Comparison of ENCODE assay signal across 8 cellular contexts in the genomic region with DNA sequence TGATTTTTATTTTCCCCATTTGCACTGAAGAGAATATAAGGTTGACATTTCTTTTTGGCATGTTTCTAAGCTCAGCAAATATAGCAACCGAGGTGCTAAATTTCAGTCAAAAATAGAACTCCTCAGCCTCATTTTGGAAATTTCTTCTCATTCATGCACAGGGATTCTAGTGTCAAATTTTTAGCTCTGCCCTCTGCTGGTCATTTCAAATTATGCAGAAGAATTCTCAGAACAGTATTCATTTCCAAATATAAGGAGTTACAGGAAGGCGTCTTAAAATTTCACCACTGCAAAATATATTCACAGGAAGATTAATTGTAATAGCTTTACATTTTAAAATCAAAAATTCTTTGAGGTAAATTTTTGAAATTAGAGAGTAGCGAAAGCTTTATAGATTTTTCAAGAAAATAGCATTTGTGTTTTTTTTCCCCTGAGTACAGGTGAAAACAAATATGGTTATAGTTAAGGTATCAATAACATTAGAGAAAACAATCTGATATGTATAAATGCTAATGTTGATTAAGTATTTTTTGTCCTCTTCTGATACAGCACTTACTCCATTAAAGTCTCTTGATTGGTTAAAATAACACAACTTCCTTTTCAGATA. TPM values are rescaled to one million over a fixed set of nuclear protein-coding genes. Genes with fewer than 3 reads are reported as not detected.
DNase-seq lines count a peak whose midpoint lies in the region; ATAC-seq and TF ChIP-seq lines count a peak whose summit lies in the region.

No MANE protein-coding gene starts in this region.

- no peak overlapping the region for H3K27ac ChIP-seq in PC-3 (ENCODE audit: low read length)

- H2AFZ ChIP-seq in PC-3 (ENCODE audit: low read length) = no peak overlapping the region

- H3K36me3 ChIP-seq in PC-3 (ENCODE audit: low read depth, low read length) = no peaks in the 10 kb centered on the region

- intact Hi-C loops in PC-3 (cut with micrococcal nuclease) = loop anchor here (1.0 to 2.0 kb wide), 4 partner anchors 43 to 122 kb away; no protein-coding TSS in a partner anchor

- H3K27me3 ChIP-seq in PC-3 (ENCODE audit: low read length) = no peaks in the 10 kb centered on the region

- H3K9me3 ChIP-seq in PC-3 (ENCODE audit: low read length) = no peaks in the 10 kb centered on the region

- BruUV-seq in PC-3 (replicated peaks; lab: Mats Ljungman, UMichigan) = no TSS peak

- H3K79me2 ChIP-seq in PC-3 (ENCODE audit: low read length) = no peaks in the 10 kb centered on the region

- H3K4me2 ChIP-seq in PC-3 (ENCODE audit: low read length) = no peak overlapping the region

- peak; percentile 70 for ATAC-seq in HG03354 (IDR thresholded peaks at IDR 0.05; ENCODE audit: poor library complexity, severe bottlenecking, unreplicated experiment)
- ATAC-seq in PC-3 = peak; percentile 75

- DNase-seq in NCI-H510A treated with DMSO at 0.1 percent for 48 hours (lab: John Stamatoyannopoulos, UW) = peak; percentile 43
- DNase-seq in NCI-H510A (lab: John Stamatoyannopoulos, UW) = no peak
- DNase-seq in PC-3 = peak; percentile 82
- DNase-seq in epithelial cell of proximal tubule (ENCODE audit: low read depth) = no peak
- DNase-seq in renal cortical epithelial cell (ENCODE audit: low read depth) = peak; percentile 36
- DNase-seq in NK-92 (lab: John Stamatoyannopoulos, UW; ENCODE audit: unreplicated experiment) = no peak
- no peak for DNase-seq in stimulated activated CD8-positive, alpha-beta memory T cell treated with anti-CD3 and anti-CD28 coated beads, Interleukin-4, amount 100 ng/mL, for 48 hours

- H3F3A ChIP-seq in PC-3 (ENCODE audit: low read length, unreplicated experiment) = no peaks in the 10 kb centered on the region

- TF ChIP-seq CTCF in PC-3 (conservative IDR thresholded peaks at IDR 0.05; ENCODE audit: low read depth, low read length) (peak; percentile 91), epithelial cell of proximal tubule (conservative IDR thresholded peaks at IDR 0.05; ENCODE audit: low read depth, low read length) (peak; percentile 75)

- H3K4me3 ChIP-seq in PC-3 (ENCODE audit: low read length) (no peak overlapping the region), epithelial cell of proximal tubule (ENCODE audit: low read depth, low read length) (no peak overlapping the region)

- H4K20me1 ChIP-seq in PC-3 (ENCODE audit: low read length) = no peaks in the 10 kb centered on the region

- no peaks in the 10 kb centered on the region for H3K9me2 ChIP-seq in PC-3 (replicated peaks; ENCODE audit: low read length)

- CTCF ChIA-PET in PC-3 (lab: Charles Lee) = interaction anchor here (0.5 to 1.2 kb wide), 4 partner anchors 13 to 122 kb away, joined by 3 to 6 read pairs (median 4); no protein-coding TSS in a partner anchor

- peaks cover 9% of the 10 kb centered on the region for H3K4me1 ChIP-seq in PC-3 (ENCODE audit: insufficient read depth, low read length)

- H3K9ac ChIP-seq in PC-3 (ENCODE audit: low read length) = no peak overlapping the region

- POLR2A ChIA-PET in PC-3 (lab: Charles Lee; ENCODE audit: unreplicated experiment) = no interaction called here

RNA-seq across cellular contexts. Expression of a gene that starts 57.9 kb away (rescaled TPM):
- 4.6 and 8.3 TPM in 2 replicates for total RNA-seq in PC-3 (2014; rRNA removed)
- total RNA-seq in epithelial cell of proximal tubule = 0.43 and 0.86 TPM in 2 replicates
- total RNA-seq in renal cortical epithelial cell = 0.15 TPM in 1 of 2 replicates, not detected in the other

Comparison
In these comparisons a context has a peak if more than half of its experiments do, and no peak if none do; other contexts are left out.
1. DNase-seq: peak in NCI-H510A treated with DMSO at 0.1 percent for 48 hours (single experiment), PC-3 (single experiment) and renal cortical epithelial cell (single experiment); none in NCI-H510A (single experiment), epithelial cell of proximal tubule (single experiment), NK-92 (single experiment) and stimulated activated CD8-positive, alpha-beta memory T cell treated with anti-CD3 and anti-CD28 coated beads, Interleukin-4, amount 100 ng/mL, for 48 hours (single experiment).